Comparison of ENCODE assay signal across 8 cellular contexts in genomic region chr16:2473425-2473926, GRCh38.
DNase-seq lines count a peak whose midpoint lies in the region; ATAC-seq and TF ChIP-seq lines count a peak whose summit lies in the region.

No MANE protein-coding gene starts in this region.

- H3K36me3 ChIP-seq in iPS-15b (ENCODE audit: control insufficient read depth, insufficient read depth, low read length), result no peaks in the 10 kb centered on the region

- no peak for TF ChIP-seq CTCF in AG10803 (conservative IDR thresholded peaks at IDR 0.05; ENCODE audit: low read length)
- no peak for TF ChIP-seq CTCF in GM20000 (IDR thresholded peaks at IDR 0.05; ENCODE audit: extremely low read depth, missing control alignments)
- TF ChIP-seq CTCF in WI38 (IDR thresholded peaks at IDR 0.05; ENCODE audit: low read depth, low read length), result no peak

- peaks cover 12% of the 10 kb centered on the region for H3K4me1 ChIP-seq in iPS-15b (ENCODE audit: control insufficient read depth, insufficient read depth, low read length)

- no peak for DNase-seq in AG10803 (ENCODE audit: low read depth)
- DNase-seq in GM20000 (ENCODE audit: low spot score), result peak; percentile 59
- no peak for DNase-seq in foreskin melanocyte
- DNase-seq in NCI-H1436 treated with DMSO at 0.1 percent for 48 hours (lab: John Stamatoyannopoulos, UW), result no peak

- H3K9ac ChIP-seq in iPS-15b (ENCODE audit: low read depth, low read length), result no peak overlapping the region

- ATAC-seq in GM18502 (IDR thresholded peaks at IDR 0.05; ENCODE audit: poor library complexity, unreplicated experiment) (no peak), HG03521 (IDR thresholded peaks at IDR 0.05; ENCODE audit: unreplicated experiment) (no peak)

- no peaks in the 10 kb centered on the region for H3K9me3 ChIP-seq in iPS-15b (ENCODE audit: control insufficient read depth, insufficient read depth, low read length)

- peaks cover 16% of the 10 kb centered on the region for H3K27me3 ChIP-seq in iPS-15b (ENCODE audit: control insufficient read depth, insufficient read depth, low read length)

- H3K4me3 ChIP-seq in AG10803 (ENCODE audit: low read length), result peak overlapping the region; percentile 36
- H3K4me3 ChIP-seq in WI38 (ENCODE audit: low read depth, low read length), result peak overlapping the region; percentile 20; the same call in 1 of the 2 replicates
- H3K4me3 ChIP-seq in iPS-15b (ENCODE audit: low read depth, low read length), result peak overlapping the region; percentile 45
